ENCODE assay signal across 33 cellular contexts in the genomic region with DNA sequence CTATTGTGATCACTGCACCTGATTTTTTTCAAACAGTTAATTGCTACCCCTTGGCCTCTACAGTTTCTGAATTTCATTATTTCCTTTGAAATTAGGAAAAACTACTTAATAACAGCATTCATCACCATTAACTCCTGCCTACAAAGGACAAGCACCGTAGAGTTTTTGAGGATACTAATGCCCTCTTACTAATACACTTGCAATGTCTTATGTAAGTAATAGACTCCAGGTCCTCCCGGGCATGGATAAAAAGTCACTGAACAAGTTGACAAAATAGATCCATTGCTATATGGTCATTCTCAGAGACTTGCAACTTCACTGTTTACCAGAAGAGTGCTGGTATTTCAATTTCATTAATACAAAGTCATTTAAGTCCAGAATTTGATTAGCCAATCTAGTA.
DNase-seq lines count a peak whose midpoint lies in the region; ATAC-seq and TF ChIP-seq lines count a peak whose summit lies in the region.
"Had no signal": no experiment of that assay in that cellular context is flagged by ENCODE, and none has a peak within 500 bp of the region (broad histone marks: within the 10 kb centered on the region; RNA-seq: fewer than 3 reads in every experiment).

No MANE protein-coding gene starts in this region.

- H3K9me3 ChIP-seq in PC-9 (ENCODE audit: insufficient read depth, low read depth) (no peaks in the 10 kb centered on the region), mesenchymal stem cell (ENCODE audit: control insufficient read depth, low read length) (no peaks in the 10 kb centered on the region), MG63 (no peaks in the 10 kb centered on the region), gastrocnemius medialis (no peaks in the 10 kb centered on the region)
- H3K9me3 ChIP-seq: BLaER1 treated with 17β-estradiol and CSF1 and Interleukin-3, amounts not matched to agents 10 nM and 100 nM; body of pancreas; Caco-2; esophagus muscularis mucosa; thyroid gland had no signal

- H3K79me1 ChIP-seq in mesenchymal stem cell (replicated peaks; ENCODE audit: low read length, poor library complexity, severe bottlenecking) = no peaks in the 10 kb centered on the region

- WGBS in mesenchymal stem cell = 92% methylated on average over 2 of the region's 2 CpGs

- H3K27ac ChIP-seq in PC-9 (peak overlapping the region; percentile 45; the same call in 1 of the 2 replicates), mesenchymal stem cell (ENCODE audit: low read length, poor library complexity, severe bottlenecking) (peak overlapping the region; percentile 63), gastrocnemius medialis (no peak overlapping the region)
- H3K27ac ChIP-seq: BLaER1 treated with 17β-estradiol and CSF1 and Interleukin-3, amounts not matched to agents 10 nM and 100 nM; body of pancreas; esophagus muscularis mucosa; HL-60; skin epidermis; stomach; thyroid gland had no signal

- H2BK12ac ChIP-seq in mesenchymal stem cell (ENCODE audit: low read length in 2 of 2) = no peak overlapping the region

- BruUV-seq in PC-9 (replicated peaks; lab: Mats Ljungman, UMichigan) = no TSS peak

- no peak overlapping the region for H4K8ac ChIP-seq in mesenchymal stem cell (ENCODE audit: low read length)

- no peak overlapping the region for H3K4ac ChIP-seq in mesenchymal stem cell (ENCODE audit: low read depth in 1 of 2, low read length in 2 of 2)

- H3K18ac ChIP-seq in mesenchymal stem cell (ENCODE audit: low read depth in 1 of 2, low read length in 2 of 2) = no peak overlapping the region

- no peaks in the 10 kb centered on the region for H3K9me2 ChIP-seq in PC-9 (ENCODE audit: insufficient read depth)

- DNase-seq in COLO829 (ENCODE audit: low spot score) (peak; percentile 7), PC-9 (peak in 1 of 2 experiments; percentile 43), epithelial cell of esophagus (ENCODE audit: low read depth) (peak; percentile 63), mesenchymal stem cell (no peak), NCI-H1092 treated with DMSO at 0.1 percent for 48 hours (lab: John Stamatoyannopoulos, UW) (no peak), MG63 (no peak), gastrocnemius medialis (no peak)
- no peak for DNase-seq in stimulated activated CD4-positive, alpha-beta T cell treated with anti-CD3 and anti-CD28 coated beads, Interleukin-4, amount 100 ng/mL, for 1 hour
- DNase-seq: activated CD4-positive, alpha-beta T cell treated with anti-CD3 and anti-CD28 coated beads, Interleukin-2, amount 10 ng/mL, durations not matched to agents 24 days and 14 days; activated gamma-delta T cell; activated T-cell treated with anti-CD3 and anti-CD28 coated beads, Interleukin-2, amount 50 U/mL, for 1 hour; Caco-2; DMS79; effector memory CD4-positive, alpha-beta T cell; GF-D8; natural killer cell; NCI-H1048; NCI-H187; NCI-H2171; NCI-H524; NK-92 treated with Interleukin-12 subunit alpha and Interleukin-12 subunit beta, amount 100 ng/mL, for 24 hours; occipital lobe; SHP77 treated with DMSO at 0.1 percent for 48 hours; stomach; thyroid gland had no signal

- in situ Hi-C loops in gastrocnemius medialis (cut with MboI; ENCODE audit: low sequenced_read_pairs in 4 of 4) = no loop called here

- CTCF ChIA-PET in PC-9 (lab: Charles Lee) = interaction anchor here (0.6 to 0.7 kb wide), 2 partner anchors 9 to 28 kb away, joined by 7 to 10 read pairs; no protein-coding TSS in a partner anchor

- no peaks in the 10 kb centered on the region for H4K20me1 ChIP-seq in PC-9 (ENCODE audit: insufficient read depth)
- H4K20me1 ChIP-seq: BLaER1 treated with 17β-estradiol and CSF1 and Interleukin-3, amounts not matched to agents 10 nM and 100 nM had no signal

- TF ChIP-seq CTCF in PC-9 (conservative IDR thresholded peaks at IDR 0.05) (no peak), epithelial cell of esophagus (IDR thresholded peaks at IDR 0.05; ENCODE audit: insufficient read depth, low read depth, low read length, missing control alignments) (no peak), gastrocnemius medialis (IDR thresholded peaks at IDR 0.05 in 4 of 5, conservative IDR thresholded peaks at IDR 0.05 in 1 of 5) (no peak)

- no peaks in the 10 kb centered on the region for H3K79me2 ChIP-seq in PC-9 (ENCODE audit: low read depth)

- H3K4me2 ChIP-seq in PC-9 (peak overlapping the region; percentile 17; the same call in 1 of the 2 replicates), mesenchymal stem cell (ENCODE audit: low read length, poor library complexity, severe bottlenecking) (no peak overlapping the region)
- H3K4me2 ChIP-seq: BLaER1 treated with 17β-estradiol and CSF1 and Interleukin-3, amounts not matched to agents 10 nM and 100 nM had no signal

- no peaks in the 10 kb centered on the region for H3K27me3 ChIP-seq in PC-9 (ENCODE audit: insufficient read depth, low read depth)
- H3K27me3 ChIP-seq in mesenchymal stem cell (ENCODE audit: control insufficient read depth in 1 of 2, insufficient read depth in 1 of 2, low read length in 2 of 2) = peaks cover 0 to 4% of the 10 kb centered on the region in 2 experiments
- no peaks in the 10 kb centered on the region for H3K27me3 ChIP-seq in MG63
- no peaks in the 10 kb centered on the region for H3K27me3 ChIP-seq in gastrocnemius medialis
- H3K27me3 ChIP-seq: BLaER1 treated with 17β-estradiol and CSF1 and Interleukin-3, amounts not matched to agents 10 nM and 100 nM; body of pancreas; esophagus muscularis mucosa; stomach; thyroid gland had no signal

- no peak for ATAC-seq in gastrocnemius medialis
- ATAC-seq: body of pancreas, HCT116, HepG2, natural killer cell, Panc1 had no signal

- H3K36me3 ChIP-seq in PC-9 (ENCODE audit: low read depth) = no peaks in the 10 kb centered on the region
- H3K36me3 ChIP-seq in mesenchymal stem cell (ENCODE audit: control insufficient read depth in 1 of 2, insufficient read depth in 2 of 2, low read depth in 1 of 2, low read length in 2 of 2) = no peaks in the 10 kb centered on the region
- no peaks in the 10 kb centered on the region for H3K36me3 ChIP-seq in MG63
- no peaks in the 10 kb centered on the region for H3K36me3 ChIP-seq in gastrocnemius medialis
- H3K36me3 ChIP-seq: BLaER1 treated with 17β-estradiol and CSF1 and Interleukin-3, amounts not matched to agents 10 nM and 100 nM; esophagus muscularis mucosa; stomach; thyroid gland had no signal

- H3F3A ChIP-seq in PC-9 (ENCODE audit: insufficient read depth, low read depth) = no peaks in the 10 kb centered on the region

- H3K9ac ChIP-seq in mesenchymal stem cell (ENCODE audit: low read length) = peak overlapping the region; percentile 31
- H3K9ac ChIP-seq: BLaER1 treated with 17β-estradiol and CSF1 and Interleukin-3, amounts not matched to agents 10 nM and 100 nM had no signal

- no peak for TF ChIP-seq POLR2A in gastrocnemius medialis (IDR thresholded peaks at IDR 0.05)

- H3K23ac ChIP-seq in mesenchymal stem cell (ENCODE audit: low read length in 2 of 2) = no peak overlapping the region

- POLR2A ChIA-PET in PC-9 (lab: Charles Lee; ENCODE audit: unreplicated experiment) = no interaction called here

- no peak overlapping the region for H4K91ac ChIP-seq in mesenchymal stem cell (ENCODE audit: low read length)

- H2AFZ ChIP-seq in PC-9 = no peak overlapping the region
- H2AFZ ChIP-seq in mesenchymal stem cell (ENCODE audit: low read depth, low read length) = no peak overlapping the region

- no peak overlapping the region for H2BK120ac ChIP-seq in mesenchymal stem cell (ENCODE audit: low read depth, low read length)

- no peak overlapping the region for H2BK5ac ChIP-seq in mesenchymal stem cell (ENCODE audit: low read depth, low read length, poor library complexity, severe bottlenecking)

- H3K4me3 ChIP-seq in PC-9 (no peak overlapping the region), epithelial cell of esophagus (ENCODE audit: low read length) (no peak overlapping the region), mesenchymal stem cell (ENCODE audit: insufficient read depth in 1 of 2, low read depth in 1 of 2, low read length in 2 of 2) (no peak overlapping the region), MG63 (no peak overlapping the region), gastrocnemius medialis (no peak overlapping the region)
- H3K4me3 ChIP-seq: BLaER1 treated with 17β-estradiol and CSF1 and Interleukin-3, amounts not matched to agents 10 nM and 100 nM; body of pancreas; esophagus muscularis mucosa; skin epidermis; stomach; thyroid gland had no signal

- no peak overlapping the region for H2BK15ac ChIP-seq in mesenchymal stem cell (ENCODE audit: low read depth, poor library complexity, severe bottlenecking)

- intact Hi-C loops in PC-9 (cut with micrococcal nuclease; ENCODE audit: unreplicated experiment) = no loop called here
- intact Hi-C loops in gastrocnemius medialis (cut with DNase I; ENCODE audit: low total_unique reads) = no loop called here

- H2AK5ac ChIP-seq in mesenchymal stem cell (ENCODE audit: low read length, severe bottlenecking) = no peak overlapping the region

- peaks cover 11% of the 10 kb centered on the region; the same call in 1 of the 2 replicates for H3K4me1 ChIP-seq in PC-9 (replicated peaks; ENCODE audit: insufficient read depth)
- H3K4me1 ChIP-seq in mesenchymal stem cell (ENCODE audit: control insufficient read depth, insufficient read depth, low read depth, low read length) = no peaks in the 10 kb centered on the region
- no peaks in the 10 kb centered on the region for H3K4me1 ChIP-seq in gastrocnemius medialis
- H3K4me1 ChIP-seq: BLaER1 treated with 17β-estradiol and CSF1 and Interleukin-3, amounts not matched to agents 10 nM and 100 nM; body of pancreas; esophagus muscularis mucosa; stomach; thyroid gland had no signal

- H3K14ac ChIP-seq in mesenchymal stem cell (ENCODE audit: low read length in 2 of 2) = no peak overlapping the region

Comparison
In these comparisons a context has a peak if more than half of its experiments do, and no peak if none do; other contexts are left out.
1. DNase-seq: peak in COLO829 (single experiment) and epithelial cell of esophagus (single experiment); none in mesenchymal stem cell (single experiment), stimulated activated CD4-positive, alpha-beta T cell treated with anti-CD3 and anti-CD28 coated beads, Interleukin-4, amount 100 ng/mL, for 1 hour (single experiment), NCI-H1092 treated with DMSO at 0.1 percent for 48 hours (single experiment), MG63 (single experiment) and gastrocnemius medialis (0 of 2).
2. H3K27ac ChIP-seq: peak in PC-9 (single experiment) and mesenchymal stem cell (single experiment); none in gastrocnemius medialis (0 of 4).